ENCODE assay signal across 8 cellular contexts in genomic region chr9:130735566-130735965, GRCh38.
"Had no signal": no experiment of that assay in that cellular context is flagged by ENCODE, and none has a peak within 500 bp of the region (broad histone marks: within the 10 kb centered on the region; RNA-seq: fewer than 3 reads in every experiment).

No MANE protein-coding gene starts in this region.

- FAIRE-seq: G401.6, GM12878, GM12891, GM12892, GM18507, GM19239 had no signal

- DNase-seq: GDM1, GF-D8 had no signal

- ATAC-seq: GM12878 had no signal

- H3K4me3 ChIP-seq: GM12878 had no signal
